In genomic region chr2:23925702-23926288, GRCh38 we compare ENCODE assay signal across 8 cellular contexts. TPM values are rescaled to one million over a fixed set of nuclear protein-coding genes. Genes with fewer than 3 reads are reported as not detected.
A peak's percentile ranks its signal among the peaks of the same experiment; 100 is the strongest.
DNase-seq lines count a peak whose midpoint lies in the region; ATAC-seq and TF ChIP-seq lines count a peak whose summit lies in the region.

No MANE protein-coding gene starts in this region.

- TF ChIP-seq CTCF in SU-DHL-6 (IDR thresholded peaks at IDR 0.05; ENCODE audit: insufficient read depth, low read length, poor library complexity, severe bottlenecking) = no peak
- no peak for TF ChIP-seq CTCF in ascending aorta (IDR thresholded peaks at IDR 0.05)
- TF ChIP-seq CTCF in sigmoid colon (IDR thresholded peaks at IDR 0.05) = no peak

- DNase-seq in ELR (ENCODE audit: low read depth) (peak; percentile 79), ascending aorta (ENCODE audit: low spot score in 2 of 2) (peak in 1 of 2 donors; percentile 74), hippocampal formation (lab: John Stamatoyannopoulos, UW) (peak; percentile 46 to 68), sigmoid colon (peak; percentile 82), NCI-H774 (lab: John Stamatoyannopoulos, UW) (no peak)

- H3K9ac ChIP-seq in HUES64 (ENCODE audit: low read depth, low read length) (peak overlapping the region; percentile 96), SU-DHL-6 (ENCODE audit: low read length) (peak overlapping the region; percentile 87)

- H3F3A ChIP-seq in SU-DHL-6 (ENCODE audit: insufficient read depth) = peaks cover 17% of the 10 kb centered on the region; the same call in 1 of the 2 replicates

- whole genome bisulfite sequencing in HUES64 = 3% methylated on average over 13 of the region's 13 CpGs
- 0 to 1% methylated on average over 13 of the region's 13 CpGs for WGBS in sigmoid colon, 2 donors

- H3K9me2 ChIP-seq in SU-DHL-6 (replicated peaks; ENCODE audit: insufficient read depth, low read length) = no peaks in the 10 kb centered on the region

- TF ChIP-seq POLR2A in sigmoid colon (IDR thresholded peaks at IDR 0.05) = peak in 1 of 2 donors; percentile 36

- intact Hi-C loops in ascending aorta (cut with DNase I) (loop anchor here (2.0 to 10.0 kb wide), 3 partner anchors 121 to 867 kb away; partner anchors contain the start of genes CENPO, KLHL29, PTRHD1 and WDCP), sigmoid colon (cut with DNase I) (loop anchor here (2.0 to 10.0 kb wide), 2 partner anchors 151 to 541 kb away; partner anchors contain the start of genes KLHL29 and SF3B6)

- no peaks in the 10 kb centered on the region for H3K9me3 ChIP-seq in HUES64 (ENCODE audit: insufficient read depth, low read depth, low read length)
- H3K9me3 ChIP-seq in SU-DHL-6 (ENCODE audit: insufficient read depth, low read length) = no peaks in the 10 kb centered on the region
- H3K9me3 ChIP-seq in ascending aorta = no peaks in the 10 kb centered on the region
- no peaks in the 10 kb centered on the region for H3K9me3 ChIP-seq in sigmoid colon

- H3K4me2 ChIP-seq in SU-DHL-6 (ENCODE audit: low read depth, low read length, poor library complexity, severe bottlenecking) = peak overlapping the region; percentile 80

- no peaks in the 10 kb centered on the region for H3K36me3 ChIP-seq in HUES64 (ENCODE audit: insufficient read depth, low read length)
- no peaks in the 10 kb centered on the region for H3K36me3 ChIP-seq in SU-DHL-6 (ENCODE audit: low read length)
- peaks cover 0 to 2% of the 10 kb centered on the region in 2 donors for H3K36me3 ChIP-seq in ascending aorta
- H3K36me3 ChIP-seq in sigmoid colon = no peaks in the 10 kb centered on the region

- ATAC-seq in GM21528 (IDR thresholded peaks at IDR 0.05; ENCODE audit: low FRiP score, unreplicated experiment) = peak; percentile 59

- H3K4me3 ChIP-seq in HUES64 (ENCODE audit: low read length) = peak overlapping the region; percentile 82
- H3K4me3 ChIP-seq in SU-DHL-6 (ENCODE audit: insufficient read depth, low read length, poor library complexity, severe bottlenecking) = peak overlapping the region; percentile 82
- peak overlapping the region; percentile 90 for H3K4me3 ChIP-seq in ascending aorta
- peak overlapping the region; percentile 66 to 93 (median 82) for H3K4me3 ChIP-seq in sigmoid colon

- H3K27ac ChIP-seq in HUES64 (ENCODE audit: low read depth, low read length) (no peak overlapping the region), SU-DHL-6 (ENCODE audit: low read depth, low read length) (peak overlapping the region; percentile 77), ascending aorta (peak overlapping the region; percentile 99), sigmoid colon (peak overlapping the region; percentile 93 to 99 (median 95))

- H3K27me3 ChIP-seq in HUES64 (ENCODE audit: insufficient read depth, low read length) (no peaks in the 10 kb centered on the region), SU-DHL-6 (ENCODE audit: low read length) (no peaks in the 10 kb centered on the region), ascending aorta (no peaks in the 10 kb centered on the region), sigmoid colon (no peaks in the 10 kb centered on the region)

- peaks cover 16% of the 10 kb centered on the region for H3K4me1 ChIP-seq in HUES64 (ENCODE audit: insufficient read depth, low read length)
- H3K4me1 ChIP-seq in ascending aorta = peaks cover 0 to 20% of the 10 kb centered on the region in 2 donors
- peaks cover 0 to 49% (median 34%) of the 10 kb centered on the region in 4 donors for H3K4me1 ChIP-seq in sigmoid colon

- peaks cover 47% of the 10 kb centered on the region for H3K79me2 ChIP-seq in SU-DHL-6 (ENCODE audit: insufficient read depth, low read length)

- TF ChIP-seq EP300 in sigmoid colon (IDR thresholded peaks at IDR 0.05) = peak in 1 of 4 donors; percentile 5

- peaks cover 22% of the 10 kb centered on the region; the same call in 1 of the 2 replicates for H4K20me1 ChIP-seq in SU-DHL-6 (ENCODE audit: low read depth, low read length)

- H2AFZ ChIP-seq in SU-DHL-6 (ENCODE audit: low read depth, low read length, severe bottlenecking) = peak overlapping the region; percentile 81

RNA-seq across cellular contexts. Expression of gene ATAD2B, which starts 1.1 kb away (rescaled TPM):
- 5.9 TPM for polyA plus RNA-seq in HUES64 (2013, experiment 1 of 2)
- 6.7 TPM for polyA plus RNA-seq in HUES64 (2013, experiment 2 of 2)
- total RNA-seq in ascending aorta = 8.4 TPM
- 10 to 100 TPM; 19.7 to 22.5 (median 21.0) TPM for total RNA-seq in sigmoid colon
- polyA plus RNA-seq in sigmoid colon = 1 to 10 TPM; 2.4 to 5.8 (median 3.5) TPM

RNA-seq across cellular contexts. Expression of gene UBXN2A, which starts 14.5 kb away (rescaled TPM):
- 13.4 TPM for polyA plus RNA-seq in HUES64 (2013, experiment 1 of 2)
- polyA plus RNA-seq in HUES64 (2013, experiment 2 of 2) = 15.8 TPM
- total RNA-seq in ascending aorta (3.0 TPM), sigmoid colon (10 to 100 TPM; 15.0 to 21.2 (median 16.3) TPM)
- 10 to 100 TPM in 1 of 3 donors, 1 to 10 TPM in 2; 8.1 to 11.4 (median 9.5) TPM for polyA plus RNA-seq in sigmoid colon
